ENCODE assay signal across 1 cellular context in genomic region chr2:16069663-16069932, GRCh38.
TF ChIP-seq lines count a peak whose summit lies in the region.

No MANE protein-coding gene starts in this region.

TF ChIP-seq in HepG2, 621 proteins besides CTCF, POLR2A, EP300 and RAD21 (continued from another document and continues in another):
- no peak; the same call in 1 of the 2 replicates for TF ChIP-seq ZNF281 (CRISPR knock-in tag; IDR thresholded peaks at IDR 0.05; ENCODE audit: borderline replicate concordance)
- TF ChIP-seq ZBTB39 (CRISPR knock-in tag; IDR thresholded peaks at IDR 0.05), result no peak
- no peak for TF ChIP-seq ZEB1 (IDR thresholded peaks at IDR 0.05; ENCODE audit: insufficient replicate concordance, low read depth)
- TF ChIP-seq ZFP82 (CRISPR knock-in tag; IDR thresholded peaks at IDR 0.05; ENCODE audit: borderline replicate concordance), result no peak
- TF ChIP-seq ZBTB10 (CRISPR knock-in tag; IDR thresholded peaks at IDR 0.05; ENCODE audit: borderline replicate concordance), result peak; percentile 73
- no peak for TF ChIP-seq CENPBD1 (CRISPR knock-in tag; IDR thresholded peaks at IDR 0.05; ENCODE audit: borderline replicate concordance, low read depth)
- TF ChIP-seq KAT2B (IDR thresholded peaks at IDR 0.05; ENCODE audit: borderline replicate concordance, low read depth, low read length), result no peak
- TF ChIP-seq ZBTB1 (CRISPR knock-in tag; IDR thresholded peaks at IDR 0.05; ENCODE audit: borderline replicate concordance), result no peak
- 0 out of 2 replicates have a peak, but pooled peaks have one; percentile 21 for TF ChIP-seq REPIN1 (CRISPR knock-in tag; IDR thresholded peaks at IDR 0.05; ENCODE audit: borderline replicate concordance, low read depth)
- no peak for TF ChIP-seq NFE2 (CRISPR knock-in tag; IDR thresholded peaks at IDR 0.05)
- TF ChIP-seq GATA4 (IDR thresholded peaks at IDR 0.05; ENCODE audit: borderline replicate concordance, low read depth), result peak; percentile 60; the same call in 1 of the 2 replicates
- TF ChIP-seq HDAC1 (CRISPR knock-in tag; IDR thresholded peaks at IDR 0.05), result peak; percentile 51
- peak; percentile 68 for TF ChIP-seq ZNF503 (CRISPR knock-in tag; IDR thresholded peaks at IDR 0.05)
- no peak for TF ChIP-seq SIX4 (CRISPR knock-in tag; IDR thresholded peaks at IDR 0.05)
- no peak for TF ChIP-seq KLF16 (CRISPR knock-in tag; IDR thresholded peaks at IDR 0.05)
- no peak; the same call in 1 of the 2 replicates for TF ChIP-seq ZHX2 (IDR thresholded peaks at IDR 0.05; ENCODE audit: low read depth)
- no peak for TF ChIP-seq ZHX2 (CRISPR knock-in tag; IDR thresholded peaks at IDR 0.05; ENCODE audit: borderline replicate concordance)
- no peak for TF ChIP-seq ZNF7 (CRISPR knock-in tag; IDR thresholded peaks at IDR 0.05)
- no peak for TF ChIP-seq PRPF4 (IDR thresholded peaks at IDR 0.05; ENCODE audit: low read depth, low read length, poor library complexity, severe bottlenecking)
- no peak for TF ChIP-seq ZNF598 (CRISPR knock-in tag; IDR thresholded peaks at IDR 0.05; ENCODE audit: borderline replicate concordance)
- TF ChIP-seq HMG20B (CRISPR knock-in tag; conservative IDR thresholded peaks at IDR 0.05), result peak; percentile 33; the same call in 1 of the 2 replicates
- TF ChIP-seq HBP1 (CRISPR knock-in tag; IDR thresholded peaks at IDR 0.05; ENCODE audit: low read depth), result peak; percentile 53; the same call in 1 of the 2 replicates
- no peak for TF ChIP-seq KLF15 (CRISPR knock-in tag; IDR thresholded peaks at IDR 0.05; ENCODE audit: borderline replicate concordance)
- no peak for TF ChIP-seq EEA1 (CRISPR knock-in tag; IDR thresholded peaks at IDR 0.05; ENCODE audit: borderline replicate concordance)
- peak; percentile 4; the same call in 1 of the 2 replicates for TF ChIP-seq ZKSCAN8 (CRISPR knock-in tag; IDR thresholded peaks at IDR 0.05; ENCODE audit: borderline replicate concordance)
- TF ChIP-seq RBAK (CRISPR knock-in tag; IDR thresholded peaks at IDR 0.05), result peak; percentile 57; the same call in 1 of the 2 replicates
- no peak for TF ChIP-seq EED (CRISPR knock-in tag; IDR thresholded peaks at IDR 0.05)
- peak; percentile 83 for TF ChIP-seq NCOA2 (CRISPR knock-in tag; IDR thresholded peaks at IDR 0.05)
- no peak for TF ChIP-seq HMGXB4 (CRISPR knock-in tag; IDR thresholded peaks at IDR 0.05; ENCODE audit: borderline replicate concordance in 1 of 2, low read depth in 1 of 2)
- no peak for TF ChIP-seq IRF1 (CRISPR knock-in tag; IDR thresholded peaks at IDR 0.05; ENCODE audit: low read depth)
- no peak for TF ChIP-seq FOXA1 (IDR thresholded peaks at IDR 0.05)
- peak; percentile 22; the same call in 1 of the 2 replicates for TF ChIP-seq FOXA1 (CRISPR knock-in tag; IDR thresholded peaks at IDR 0.05)
- TF ChIP-seq JUND (CRISPR knock-in tag; IDR thresholded peaks at IDR 0.05), result no peak
- TF ChIP-seq ZNF773 (CRISPR knock-in tag; IDR thresholded peaks at IDR 0.05; ENCODE audit: borderline replicate concordance), result no peak
- TF ChIP-seq FOSL2 (CRISPR knock-in tag; IDR thresholded peaks at IDR 0.05), result peak; percentile 50; the same call in 1 of the 2 replicates
- TF ChIP-seq PCBP1 (IDR thresholded peaks at IDR 0.05; ENCODE audit: borderline replicate concordance, low read depth, low read length), result no peak
